1 cellular context compared by ENCODE assay signal in the genomic region with DNA sequence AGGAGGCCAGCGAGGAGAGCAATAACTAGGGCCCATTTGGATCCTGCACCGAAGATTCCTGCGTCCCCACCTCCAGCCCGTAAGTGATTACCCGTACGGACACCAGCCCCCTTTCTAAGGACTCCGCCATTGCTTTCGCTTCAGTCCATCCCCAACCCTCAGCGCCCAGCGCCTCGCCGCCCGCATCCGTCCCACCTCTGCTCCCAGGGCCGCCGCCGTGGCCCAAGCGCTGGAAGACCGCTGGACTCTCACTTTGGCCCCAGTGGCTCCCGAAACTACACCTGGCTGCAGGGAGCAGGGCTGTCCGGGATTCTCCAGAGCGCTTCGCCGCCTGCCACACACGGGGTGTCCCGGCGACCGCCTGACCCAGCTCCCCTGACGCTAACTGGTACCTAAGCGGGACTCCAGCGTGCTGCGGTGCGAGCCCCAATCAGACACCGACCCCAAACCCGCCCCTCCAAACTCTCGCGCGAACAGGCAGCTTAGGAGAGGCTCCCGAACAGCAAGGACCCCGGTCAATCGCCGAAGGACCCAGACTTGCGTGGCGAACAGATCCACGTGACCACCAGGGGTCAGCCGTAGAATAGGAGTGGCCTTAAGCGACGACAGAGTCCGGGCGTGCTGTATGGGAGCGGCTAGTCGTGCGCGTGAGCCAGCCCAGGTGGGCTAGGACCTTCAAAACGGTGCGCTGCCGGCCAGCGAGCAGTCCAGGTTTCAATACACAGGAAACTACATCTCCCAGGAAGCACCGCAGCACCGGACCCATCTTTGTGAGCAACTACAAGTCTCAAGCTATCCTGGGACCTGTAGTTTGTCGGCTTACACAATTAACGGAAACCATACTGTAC.
A peak's percentile ranks its signal among the peaks of the same experiment; 100 is the strongest.
TF ChIP-seq lines count a peak whose summit lies in the region.

Gene CNPY2 (minus strand): TSS at position 363 of the 848 bp plus-strand sequence. CDS start 771 bp downstream, outside the sequence.

TF ChIP-seq in HepG2, 621 proteins besides CTCF, POLR2A, EP300 and RAD21 (continued from another document and continues in another):
- TF ChIP-seq CEBPG (CRISPR knock-in tag; IDR thresholded peaks at IDR 0.05) = no peak; the same call in none of the 2 replicates
- peak; percentile 31; the same call in 1 of the 2 replicates for TF ChIP-seq ZNF547 (CRISPR knock-in tag; IDR thresholded peaks at IDR 0.05)
- peak; percentile 76 for TF ChIP-seq HDAC1 (CRISPR knock-in tag; IDR thresholded peaks at IDR 0.05)
- no peak for TF ChIP-seq U2AF1 (optimal IDR thresholded peaks at IDR 0.05; ENCODE audit: low read depth, low read length)
- no peak for TF ChIP-seq SRSF4 (IDR thresholded peaks at IDR 0.05; ENCODE audit: low read depth, low read length, poor library complexity, severe bottlenecking)
- TF ChIP-seq SAP130 (CRISPR knock-in tag; IDR thresholded peaks at IDR 0.05; ENCODE audit: low read depth) = peak; percentile 93
- TF ChIP-seq ZNF788 (CRISPR knock-in tag; IDR thresholded peaks at IDR 0.05; ENCODE audit: borderline replicate concordance) = peak; percentile 95
- TF ChIP-seq SNAPC2 (CRISPR knock-in tag; IDR thresholded peaks at IDR 0.05) = no peak
- no peak for TF ChIP-seq PRPF4 (IDR thresholded peaks at IDR 0.05; ENCODE audit: low read depth, low read length, poor library complexity, severe bottlenecking)
- TF ChIP-seq CSRNP2 (CRISPR knock-in tag; conservative IDR thresholded peaks at IDR 0.05; ENCODE audit: low read depth) = no peak
- no peak for TF ChIP-seq ZBTB34 (CRISPR knock-in tag; IDR thresholded peaks at IDR 0.05)
- TF ChIP-seq SMARCC2 (IDR thresholded peaks at IDR 0.05) = no peak
- no peak for TF ChIP-seq ZNF570 (CRISPR knock-in tag; IDR thresholded peaks at IDR 0.05; ENCODE audit: borderline replicate concordance)
- TF ChIP-seq ELF4 (CRISPR knock-in tag; IDR thresholded peaks at IDR 0.05; ENCODE audit: borderline replicate concordance) = no peak
- TF ChIP-seq EZH2 (conservative IDR thresholded peaks at IDR 0.05; ENCODE audit: low read depth, low read length) = no peak
- peak; percentile 75 for TF ChIP-seq NFYB (CRISPR knock-in tag; IDR thresholded peaks at IDR 0.05)
- TF ChIP-seq KLF16 (CRISPR knock-in tag; IDR thresholded peaks at IDR 0.05) = no peak
- peak; percentile 45; the same call in 1 of the 2 replicates for TF ChIP-seq RXRB (CRISPR knock-in tag; IDR thresholded peaks at IDR 0.05; ENCODE audit: borderline replicate concordance)
- peak; percentile 48; the same call in 1 of the 2 replicates for TF ChIP-seq ISL2 (CRISPR knock-in tag; IDR thresholded peaks at IDR 0.05)
- TF ChIP-seq ZNF777 (CRISPR knock-in tag; IDR thresholded peaks at IDR 0.05) = no peak
- TF ChIP-seq ZNF326 (CRISPR knock-in tag; IDR thresholded peaks at IDR 0.05; ENCODE audit: borderline replicate concordance) = no peak
- no peak for TF ChIP-seq MAFK (conservative IDR thresholded peaks at IDR 0.05 in 1 of 2, IDR thresholded peaks at IDR 0.05 in 1 of 2; ENCODE audit: low read length in 2 of 2)
- TF ChIP-seq, protein P1, sequence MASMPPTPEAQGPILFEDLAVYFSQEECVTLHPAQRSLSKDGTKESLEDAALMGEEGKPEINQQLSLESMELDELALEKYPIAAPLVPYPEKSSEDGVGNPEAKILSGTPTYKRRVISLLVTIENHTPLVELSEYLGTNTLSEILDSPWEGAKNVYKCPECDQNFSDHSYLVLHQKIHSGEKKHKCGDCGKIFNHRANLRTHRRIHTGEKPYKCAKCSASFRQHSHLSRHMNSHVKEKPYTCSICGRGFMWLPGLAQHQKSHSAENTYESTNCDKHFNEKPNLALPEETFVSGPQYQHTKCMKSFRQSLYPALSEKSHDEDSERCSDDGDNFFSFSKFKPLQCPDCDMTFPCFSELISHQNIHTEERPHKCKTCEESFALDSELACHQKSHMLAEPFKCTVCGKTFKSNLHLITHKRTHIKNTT (CRISPR knock-in tag; IDR thresholded peaks at IDR 0.05) = peak; percentile 81; the same call in 1 of the 2 replicates
- TF ChIP-seq, protein P2, sequence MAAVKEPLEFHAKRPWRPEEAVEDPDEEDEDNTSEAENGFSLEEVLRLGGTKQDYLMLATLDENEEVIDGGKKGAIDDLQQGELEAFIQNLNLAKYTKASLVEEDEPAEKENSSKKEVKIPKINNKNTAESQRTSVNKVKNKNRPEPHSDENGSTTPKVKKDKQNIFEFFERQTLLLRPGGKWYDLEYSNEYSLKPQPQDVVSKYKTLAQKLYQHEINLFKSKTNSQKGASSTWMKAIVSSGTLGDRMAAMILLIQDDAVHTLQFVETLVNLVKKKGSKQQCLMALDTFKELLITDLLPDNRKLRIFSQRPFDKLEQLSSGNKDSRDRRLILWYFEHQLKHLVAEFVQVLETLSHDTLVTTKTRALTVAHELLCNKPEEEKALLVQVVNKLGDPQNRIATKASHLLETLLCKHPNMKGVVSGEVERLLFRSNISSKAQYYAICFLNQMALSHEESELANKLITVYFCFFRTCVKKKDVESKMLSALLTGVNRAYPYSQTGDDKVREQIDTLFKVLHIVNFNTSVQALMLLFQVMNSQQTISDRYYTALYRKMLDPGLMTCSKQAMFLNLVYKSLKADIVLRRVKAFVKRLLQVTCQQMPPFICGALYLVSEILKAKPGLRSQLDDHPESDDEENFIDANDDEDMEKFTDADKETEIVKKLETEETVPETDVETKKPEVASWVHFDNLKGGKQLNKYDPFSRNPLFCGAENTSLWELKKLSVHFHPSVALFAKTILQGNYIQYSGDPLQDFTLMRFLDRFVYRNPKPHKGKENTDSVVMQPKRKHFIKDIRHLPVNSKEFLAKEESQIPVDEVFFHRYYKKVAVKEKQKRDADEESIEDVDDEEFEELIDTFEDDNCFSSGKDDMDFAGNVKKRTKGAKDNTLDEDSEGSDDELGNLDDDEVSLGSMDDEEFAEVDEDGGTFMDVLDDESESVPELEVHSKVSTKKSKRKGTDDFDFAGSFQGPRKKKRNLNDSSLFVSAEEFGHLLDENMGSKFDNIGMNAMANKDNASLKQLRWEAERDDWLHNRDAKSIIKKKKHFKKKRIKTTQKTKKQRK (IDR thresholded peaks at IDR 0.05; ENCODE audit: low read length) = no peak
- TF ChIP-seq TRAFD1 (CRISPR knock-in tag; IDR thresholded peaks at IDR 0.05; ENCODE audit: borderline replicate concordance) = no peak
- no peak for TF ChIP-seq SRY (CRISPR knock-in tag; IDR thresholded peaks at IDR 0.05)
- peak; percentile 91 for TF ChIP-seq MXD1 (CRISPR knock-in tag; IDR thresholded peaks at IDR 0.05)
- TF ChIP-seq, protein P3, sequence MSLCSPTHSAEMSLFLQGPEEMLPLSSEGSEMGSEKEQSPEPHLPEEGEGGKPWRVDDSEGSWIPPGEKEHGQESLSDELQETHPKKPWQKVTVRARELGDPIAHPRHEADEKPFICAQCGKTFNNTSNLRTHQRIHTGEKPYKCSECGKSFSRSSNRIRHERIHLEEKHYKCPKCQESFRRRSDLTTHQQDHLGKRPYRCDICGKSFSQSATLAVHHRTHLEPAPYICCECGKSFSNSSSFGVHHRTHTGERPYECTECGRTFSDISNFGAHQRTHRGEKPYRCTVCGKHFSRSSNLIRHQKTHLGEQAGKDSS (CRISPR knock-in tag; IDR thresholded peaks at IDR 0.05; ENCODE audit: borderline replicate concordance, low read depth) = no peak; the same call in 1 of the 2 replicates
- no peak for TF ChIP-seq ZNF496 (CRISPR knock-in tag; IDR thresholded peaks at IDR 0.05; ENCODE audit: insufficient replicate concordance)
- TF ChIP-seq ZNF33B (CRISPR knock-in tag; IDR thresholded peaks at IDR 0.05) = 0 out of 2 replicates have a peak, but pooled peaks have one; percentile 71
- peak; percentile 20; the same call in 1 of the 2 replicates for TF ChIP-seq ZHX1 (CRISPR knock-in tag; IDR thresholded peaks at IDR 0.05; ENCODE audit: low read depth)
